8 cellular contexts compared by ENCODE assay signal in genomic region chr1:210328746-210329488, GRCh38. TPM values are rescaled to one million over a fixed set of nuclear protein-coding genes. Genes with fewer than 3 reads are reported as not detected.
A peak's percentile ranks its signal among the peaks of the same experiment; 100 is the strongest.
DNase-seq lines count a peak whose midpoint lies in the region; ATAC-seq and TF ChIP-seq lines count a peak whose summit lies in the region.

Gene HHAT, plus strand, starts transcription at chr1:210328902. Its CDS starts 20,074 bp downstream, at chr1:210348976.

- H3K9me3 Mint-ChIP-seq in activated naive CD8-positive, alpha-beta T cell (ENCODE audit: low read depth): no peaks in the 10 kb centered on the region
- peaks cover 9% of the 10 kb centered on the region for H3K9me3 Mint-ChIP-seq in osteocyte (ENCODE audit: unreplicated experiment)
- H3K9me3 Mint-ChIP-seq in type B pancreatic cell: peaks cover 5% of the 10 kb centered on the region

- peak; percentile 76 for DNase-seq in ELF-1 (ENCODE audit: low read depth, low spot score)
- peak; percentile 83 to 91 for DNase-seq in SJSA1 (ENCODE audit: low read depth in 1 of 2, low spot score in 2 of 2)
- DNase-seq in Right ventricle myocardium inferior (ENCODE audit: missing footprints): peak; percentile 94
- DNase-seq in osteocyte (ENCODE audit: extremely low spot score, unreplicated experiment): peak; percentile 90
- peak; percentile 85 for DNase-seq in type B pancreatic cell (ENCODE audit: extremely low spot score, unreplicated experiment)

- peak within 1 kb of the TSS; percentile 98 for H3K4me2 ChIP-seq in KMS-11

- H3K4me1 Mint-ChIP-seq in activated naive CD8-positive, alpha-beta T cell (ENCODE audit: low read depth): peaks cover 26% of the 10 kb centered on the region
- H3K4me1 Mint-ChIP-seq in osteocyte (ENCODE audit: unreplicated experiment): peaks cover 17% of the 10 kb centered on the region
- peaks cover 17% of the 10 kb centered on the region for H3K4me1 Mint-ChIP-seq in type B pancreatic cell (ENCODE audit: unreplicated experiment)

- no peak for TF ChIP-seq CTCF in KMS-11 (conservative IDR thresholded peaks at IDR 0.05; ENCODE audit: low read depth, low read length)
- peak; percentile 22 for TF ChIP-seq CTCF in osteocyte (IDR thresholded peaks at IDR 0.05)
- peak; percentile 24 for TF ChIP-seq CTCF in type B pancreatic cell (conservative IDR thresholded peaks at IDR 0.05)

- H3K4me3 ChIP-seq in KMS-11 (IDR thresholded peaks at IDR 0.05; ENCODE audit: insufficient read depth, low read depth, low read length): peak within 1 kb of the TSS; percentile 94
- peak within 1 kb of the TSS; percentile 61 for H3K4me3 ChIP-seq in SJSA1

- H3K36me3 ChIP-seq in KMS-11 (ENCODE audit: insufficient read depth) (no peaks in the 10 kb centered on the region), SJSA1 (no peaks in the 10 kb centered on the region)

- H3K4me1 ChIP-seq in KMS-11 (ENCODE audit: low read depth, poor library complexity, severe bottlenecking): peaks cover 66% of the 10 kb centered on the region
- peaks cover 16% of the 10 kb centered on the region for H3K4me1 ChIP-seq in SJSA1 (replicated peaks)

- peak within 1 kb of the TSS; percentile 93 for H3K4me3 Mint-ChIP-seq in activated naive CD8-positive, alpha-beta T cell
- H3K4me3 Mint-ChIP-seq in osteocyte (ENCODE audit: unreplicated experiment) (peak within 1 kb of the TSS; percentile 95), type B pancreatic cell (peak within 1 kb of the TSS; percentile 97)

- H3K27ac Mint-ChIP-seq in activated naive CD8-positive, alpha-beta T cell: peak within 1 kb of the TSS; percentile 95
- H3K27ac Mint-ChIP-seq in osteocyte (ENCODE audit: unreplicated experiment) (peak within 1 kb of the TSS; percentile 96), type B pancreatic cell (peak within 1 kb of the TSS; percentile 95)

- ATAC-seq in GM21786 (IDR thresholded peaks at IDR 0.05; ENCODE audit: unreplicated experiment) (peak; percentile 40), Right ventricle myocardium inferior (peak; percentile 94)

- H3K27me3 Mint-ChIP-seq in activated naive CD8-positive, alpha-beta T cell: no peaks in the 10 kb centered on the region
- no peaks in the 10 kb centered on the region for H3K27me3 Mint-ChIP-seq in osteocyte (ENCODE audit: unreplicated experiment)
- H3K27me3 Mint-ChIP-seq in type B pancreatic cell: no peaks in the 10 kb centered on the region

- H3K27ac ChIP-seq in KMS-11 (peak within 1 kb of the TSS; percentile 86), SJSA1 (peak within 1 kb of the TSS; percentile 68)

- H4K20me1 ChIP-seq in KMS-11 (ENCODE audit: insufficient read depth): no peaks in the 10 kb centered on the region

- no peaks in the 10 kb centered on the region for H3K79me2 ChIP-seq in KMS-11 (ENCODE audit: insufficient read depth, low read depth)

- H3K36me3 Mint-ChIP-seq in activated naive CD8-positive, alpha-beta T cell: peaks cover 2% of the 10 kb centered on the region
- H3K36me3 Mint-ChIP-seq in osteocyte (ENCODE audit: unreplicated experiment): peaks cover 6% of the 10 kb centered on the region
- no peaks in the 10 kb centered on the region for H3K36me3 Mint-ChIP-seq in type B pancreatic cell

- peak within 1 kb of the TSS; percentile 96 for H2AFZ ChIP-seq in KMS-11 (ENCODE audit: low read depth)

- peak within 1 kb of the TSS; percentile 79 for H3K9ac ChIP-seq in KMS-11

- H3K27me3 ChIP-seq in KMS-11 (ENCODE audit: insufficient read depth, low read depth) (no peaks in the 10 kb centered on the region), SJSA1 (replicated peaks) (no peaks in the 10 kb centered on the region)

- no peaks in the 10 kb centered on the region for H3K9me3 ChIP-seq in SJSA1 (replicated peaks)

- intact Hi-C loops in Right ventricle myocardium inferior (cut with DNase I): no loop called here

RNA-seq across cellular contexts. Expression of gene HHAT, which starts in this region (rescaled TPM):
- 2.9 and 10.0 TPM in 2 replicates for total RNA-seq in SJSA1 (2014; rRNA removed; shearing (Covaris generic))
- total RNA-seq in Right ventricle myocardium inferior: 1.8 TPM
- total RNA-seq in osteocyte: 6.0 and 7.0 TPM in 2 replicates
- total RNA-seq in type B pancreatic cell (ENCODE audit: low replicate concordance): 7.5 and 9.0 TPM in 2 replicates

Comparison
In these comparisons a context has a peak if more than half of its experiments do, and no peak if none do; other contexts are left out.
1. Peak in every context shown above with its lines: DNase-seq, ATAC-seq, H3K4me3 ChIP-seq and H3K27ac ChIP-seq.